In the genomic region with DNA sequence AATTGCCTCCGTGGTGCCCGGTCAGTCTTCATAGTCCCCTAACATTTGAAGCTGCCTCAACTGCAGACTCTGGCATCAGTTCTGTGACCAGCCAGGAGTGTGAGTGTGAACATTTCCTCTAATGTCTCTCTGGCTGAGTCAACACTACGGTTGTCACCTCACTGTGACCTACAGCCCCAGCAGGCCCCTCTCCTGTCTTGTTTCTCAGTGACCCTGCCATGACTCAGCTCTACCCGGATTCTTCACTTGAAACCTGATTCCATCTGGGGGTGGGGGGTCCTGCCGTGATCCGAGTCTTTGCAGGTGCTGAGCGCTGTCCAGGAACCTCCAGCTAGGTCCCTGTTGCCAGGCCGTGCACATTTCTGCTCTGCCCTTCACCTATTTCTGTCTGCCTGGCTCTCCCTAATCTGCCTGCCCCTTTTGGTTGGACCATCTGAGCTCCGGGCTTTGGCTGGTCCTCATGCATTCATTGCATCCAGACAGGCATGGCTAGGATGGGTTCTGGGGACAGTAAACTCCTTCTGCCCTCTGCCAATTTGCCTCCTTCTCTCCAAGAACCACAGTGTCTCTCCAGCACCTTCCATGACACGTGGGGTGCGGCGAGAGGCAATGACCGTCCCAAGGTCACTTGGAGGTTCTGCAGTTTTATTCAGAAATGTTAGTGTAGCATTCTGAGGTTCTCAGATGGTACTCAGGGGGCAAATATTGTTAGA, we compare ENCODE assay signal across 1 cellular context.
A peak's percentile ranks its signal among the peaks of the same experiment; 100 is the strongest.
TF ChIP-seq lines count a peak whose summit lies in the region.

No MANE protein-coding gene starts in this region.

TF ChIP-seq in HepG2, 621 proteins besides CTCF, POLR2A, EP300 and RAD21 (continued from another document and continues in another):
- TF ChIP-seq, protein P1, sequence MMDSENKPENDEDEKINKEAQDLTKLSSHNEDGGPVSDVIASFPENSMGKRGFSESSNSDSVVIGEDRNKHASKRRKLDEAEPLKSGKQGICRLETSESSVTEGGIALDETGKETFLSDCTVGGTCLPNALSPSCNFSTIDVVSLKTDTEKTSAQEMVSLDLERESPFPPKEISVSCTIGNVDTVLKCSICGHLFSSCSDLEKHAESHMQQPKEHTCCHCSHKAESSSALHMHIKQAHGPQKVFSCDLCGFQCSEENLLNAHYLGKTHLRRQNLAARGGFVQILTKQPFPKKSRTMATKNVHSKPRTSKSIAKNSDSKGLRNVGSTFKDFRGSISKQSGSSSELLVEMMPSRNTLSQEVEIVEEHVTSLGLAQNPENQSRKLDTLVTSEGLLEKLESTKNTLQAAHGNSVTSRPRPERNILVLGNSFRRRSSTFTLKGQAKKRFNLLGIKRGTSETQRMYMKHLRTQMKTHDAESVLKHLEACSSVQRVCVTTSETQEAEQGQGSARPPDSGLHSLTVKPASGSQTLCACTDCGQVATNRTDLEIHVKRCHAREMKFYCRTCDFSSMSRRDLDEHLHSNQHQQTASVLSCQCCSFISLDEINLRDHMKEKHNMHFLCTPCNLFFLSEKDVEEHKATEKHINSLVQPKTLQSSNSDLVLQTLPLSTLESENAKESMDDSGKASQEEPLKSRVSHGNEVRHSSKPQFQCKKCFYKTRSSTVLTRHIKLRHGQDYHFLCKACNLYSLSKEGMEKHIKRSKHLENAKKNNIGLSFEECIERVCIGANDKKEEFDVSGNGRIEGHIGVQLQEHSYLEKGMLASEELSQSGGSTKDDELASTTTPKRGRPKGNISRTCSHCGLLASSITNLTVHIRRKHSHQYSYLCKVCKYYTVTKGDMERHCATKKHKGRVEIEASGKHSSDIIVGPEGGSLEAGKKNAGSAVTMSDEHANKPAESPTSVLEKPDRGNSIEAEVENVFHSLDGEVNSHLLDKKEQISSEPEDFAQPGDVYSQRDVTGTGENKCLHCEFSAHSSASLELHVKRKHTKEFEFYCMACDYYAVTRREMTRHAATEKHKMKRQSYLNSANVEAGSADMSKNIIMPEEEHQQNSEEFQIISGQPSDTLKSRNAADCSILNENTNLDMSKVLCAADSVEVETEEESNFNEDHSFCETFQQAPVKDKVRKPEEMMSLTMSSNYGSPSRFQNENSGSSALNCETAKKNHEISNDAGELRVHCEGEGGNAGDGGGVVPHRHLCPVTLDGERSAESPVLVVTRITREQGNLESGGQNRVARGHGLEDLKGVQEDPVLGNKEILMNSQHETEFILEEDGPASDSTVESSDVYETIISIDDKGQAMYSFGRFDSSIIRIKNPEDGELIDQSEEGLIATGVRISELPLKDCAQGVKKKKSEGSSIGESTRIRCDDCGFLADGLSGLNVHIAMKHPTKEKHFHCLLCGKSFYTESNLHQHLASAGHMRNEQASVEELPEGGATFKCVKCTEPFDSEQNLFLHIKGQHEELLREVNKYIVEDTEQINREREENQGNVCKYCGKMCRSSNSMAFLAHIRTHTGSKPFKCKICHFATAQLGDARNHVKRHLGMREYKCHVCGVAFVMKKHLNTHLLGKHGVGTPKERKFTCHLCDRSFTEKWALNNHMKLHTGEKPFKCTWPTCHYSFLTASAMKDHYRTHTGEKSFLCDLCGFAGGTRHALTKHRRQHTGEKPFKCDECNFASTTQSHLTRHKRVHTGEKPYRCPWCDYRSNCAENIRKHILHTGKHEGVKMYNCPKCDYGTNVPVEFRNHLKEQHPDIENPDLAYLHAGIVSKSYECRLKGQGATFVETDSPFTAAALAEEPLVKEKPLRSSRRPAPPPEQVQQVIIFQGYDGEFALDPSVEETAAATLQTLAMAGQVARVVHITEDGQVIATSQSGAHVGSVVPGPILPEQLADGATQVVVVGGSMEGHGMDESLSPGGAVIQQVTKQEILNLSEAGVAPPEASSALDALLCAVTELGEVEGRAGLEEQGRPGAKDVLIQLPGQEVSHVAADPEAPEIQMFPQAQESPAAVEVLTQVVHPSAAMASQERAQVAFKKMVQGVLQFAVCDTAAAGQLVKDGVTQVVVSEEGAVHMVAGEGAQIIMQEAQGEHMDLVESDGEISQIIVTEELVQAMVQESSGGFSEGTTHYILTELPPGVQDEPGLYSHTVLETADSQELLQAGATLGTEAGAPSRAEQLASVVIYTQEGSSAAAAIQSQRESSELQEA (CRISPR knock-in tag; IDR thresholded peaks at IDR 0.05; ENCODE audit: not compliant biosample characterization) = no peak
- TF ChIP-seq ZNF563 (CRISPR knock-in tag; IDR thresholded peaks at IDR 0.05) (no peak), KAT8 (CRISPR knock-in tag; IDR thresholded peaks at IDR 0.05) (no peak), GFI1 (CRISPR knock-in tag; IDR thresholded peaks at IDR 0.05; ENCODE audit: borderline replicate concordance) (peak; percentile 34; the same call in 1 of the 2 replicates), NFIC (IDR thresholded peaks at IDR 0.05; ENCODE audit: low read length) (no peak), ETV6 (CRISPR knock-in tag; conservative IDR thresholded peaks at IDR 0.05) (no peak), ZNF350 (CRISPR knock-in tag; IDR thresholded peaks at IDR 0.05; ENCODE audit: borderline replicate concordance, low read depth) (peak; percentile 58; the same call in 1 of the 2 replicates), ZFX (CRISPR knock-in tag; IDR thresholded peaks at IDR 0.05; ENCODE audit: low read depth) (0 out of 2 replicates have a peak, but pooled peaks have one; percentile 43), SRSF1 (optimal IDR thresholded peaks at IDR 0.05; ENCODE audit: low read depth, low read length) (no peak), NR2F2 (IDR thresholded peaks at IDR 0.05; ENCODE audit: borderline replicate concordance, low read depth) (peak; percentile 77), IKZF1 (IDR thresholded peaks at IDR 0.05) (no peak), ARNT2 (CRISPR knock-in tag; IDR thresholded peaks at IDR 0.05; ENCODE audit: low read depth) (no peak), ZNF263 (CRISPR knock-in tag; IDR thresholded peaks at IDR 0.05) (0 out of 2 replicates have a peak, but pooled peaks have one; percentile 30), XRCC5 (optimal IDR thresholded peaks at IDR 0.05; ENCODE audit: low read length) (peak; percentile 71), NR1H2 (CRISPR knock-in tag; IDR thresholded peaks at IDR 0.05; ENCODE audit: borderline replicate concordance, low read depth) (no peak), SYNCRIP (IDR thresholded peaks at IDR 0.05; ENCODE audit: insufficient read depth, low read depth, low read length) (no peak), JDP2 (CRISPR knock-in tag; IDR thresholded peaks at IDR 0.05; ENCODE audit: borderline replicate concordance) (no peak), ZFP36L2 (CRISPR knock-in tag; IDR thresholded peaks at IDR 0.05) (no peak), STAG1 (CRISPR knock-in tag; IDR thresholded peaks at IDR 0.05) (no peak; the same call in 1 of the 2 replicates), PHF21A (CRISPR knock-in tag; IDR thresholded peaks at IDR 0.05) (peak; percentile 32; the same call in 1 of the 2 replicates), ZNF317 (CRISPR knock-in tag; IDR thresholded peaks at IDR 0.05) (0 out of 2 replicates have a peak, but pooled peaks have one; percentile 42), ZNF792 (CRISPR knock-in tag; IDR thresholded peaks at IDR 0.05) (no peak; the same call in 1 of the 2 replicates), CAMTA2 (CRISPR knock-in tag; IDR thresholded peaks at IDR 0.05; ENCODE audit: borderline replicate concordance) (no peak), PTBP1 (IDR thresholded peaks at IDR 0.05; ENCODE audit: low read depth, low read length, poor library complexity, severe bottlenecking) (no peak), TEAD2 (CRISPR knock-in tag; IDR thresholded peaks at IDR 0.05) (no peak)
- TF ChIP-seq, protein P2, sequence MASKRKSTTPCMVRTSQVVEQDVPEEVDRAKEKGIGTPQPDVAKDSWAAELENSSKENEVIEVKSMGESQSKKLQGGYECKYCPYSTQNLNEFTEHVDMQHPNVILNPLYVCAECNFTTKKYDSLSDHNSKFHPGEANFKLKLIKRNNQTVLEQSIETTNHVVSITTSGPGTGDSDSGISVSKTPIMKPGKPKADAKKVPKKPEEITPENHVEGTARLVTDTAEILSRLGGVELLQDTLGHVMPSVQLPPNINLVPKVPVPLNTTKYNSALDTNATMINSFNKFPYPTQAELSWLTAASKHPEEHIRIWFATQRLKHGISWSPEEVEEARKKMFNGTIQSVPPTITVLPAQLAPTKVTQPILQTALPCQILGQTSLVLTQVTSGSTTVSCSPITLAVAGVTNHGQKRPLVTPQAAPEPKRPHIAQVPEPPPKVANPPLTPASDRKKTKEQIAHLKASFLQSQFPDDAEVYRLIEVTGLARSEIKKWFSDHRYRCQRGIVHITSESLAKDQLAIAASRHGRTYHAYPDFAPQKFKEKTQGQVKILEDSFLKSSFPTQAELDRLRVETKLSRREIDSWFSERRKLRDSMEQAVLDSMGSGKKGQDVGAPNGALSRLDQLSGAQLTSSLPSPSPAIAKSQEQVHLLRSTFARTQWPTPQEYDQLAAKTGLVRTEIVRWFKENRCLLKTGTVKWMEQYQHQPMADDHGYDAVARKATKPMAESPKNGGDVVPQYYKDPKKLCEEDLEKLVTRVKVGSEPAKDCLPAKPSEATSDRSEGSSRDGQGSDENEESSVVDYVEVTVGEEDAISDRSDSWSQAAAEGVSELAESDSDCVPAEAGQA (IDR thresholded peaks at IDR 0.05; ENCODE audit: low read depth) = no peak
- TF ChIP-seq, protein P2 (CRISPR knock-in tag; IDR thresholded peaks at IDR 0.05; ENCODE audit: borderline replicate concordance) = no peak
- TF ChIP-seq, protein P3, sequence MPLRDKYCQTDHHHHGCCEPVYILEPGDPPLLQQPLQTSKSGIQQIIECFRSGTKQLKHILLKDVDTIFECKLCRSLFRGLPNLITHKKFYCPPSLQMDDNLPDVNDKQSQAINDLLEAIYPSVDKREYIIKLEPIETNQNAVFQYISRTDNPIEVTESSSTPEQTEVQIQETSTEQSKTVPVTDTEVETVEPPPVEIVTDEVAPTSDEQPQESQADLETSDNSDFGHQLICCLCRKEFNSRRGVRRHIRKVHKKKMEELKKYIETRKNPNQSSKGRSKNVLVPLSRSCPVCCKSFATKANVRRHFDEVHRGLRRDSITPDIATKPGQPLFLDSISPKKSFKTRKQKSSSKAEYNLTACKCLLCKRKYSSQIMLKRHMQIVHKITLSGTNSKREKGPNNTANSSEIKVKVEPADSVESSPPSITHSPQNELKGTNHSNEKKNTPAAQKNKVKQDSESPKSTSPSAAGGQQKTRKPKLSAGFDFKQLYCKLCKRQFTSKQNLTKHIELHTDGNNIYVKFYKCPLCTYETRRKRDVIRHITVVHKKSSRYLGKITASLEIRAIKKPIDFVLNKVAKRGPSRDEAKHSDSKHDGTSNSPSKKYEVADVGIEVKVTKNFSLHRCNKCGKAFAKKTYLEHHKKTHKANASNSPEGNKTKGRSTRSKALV (CRISPR knock-in tag; IDR thresholded peaks at IDR 0.05) = no peak
- TF ChIP-seq, protein P4, sequence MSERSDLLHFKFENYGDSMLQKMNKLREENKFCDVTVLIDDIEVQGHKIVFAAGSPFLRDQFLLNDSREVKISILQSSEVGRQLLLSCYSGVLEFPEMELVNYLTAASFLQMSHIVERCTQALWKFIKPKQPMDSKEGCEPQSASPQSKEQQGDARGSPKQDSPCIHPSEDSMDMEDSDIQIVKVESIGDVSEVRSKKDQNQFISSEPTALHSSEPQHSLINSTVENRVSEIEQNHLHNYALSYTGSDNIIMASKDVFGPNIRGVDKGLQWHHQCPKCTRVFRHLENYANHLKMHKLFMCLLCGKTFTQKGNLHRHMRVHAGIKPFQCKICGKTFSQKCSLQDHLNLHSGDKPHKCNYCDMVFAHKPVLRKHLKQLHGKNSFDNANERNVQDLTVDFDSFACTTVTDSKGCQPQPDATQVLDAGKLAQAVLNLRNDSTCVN (CRISPR knock-in tag; IDR thresholded peaks at IDR 0.05; ENCODE audit: borderline replicate concordance) = no peak
- TF ChIP-seq, protein P5, sequence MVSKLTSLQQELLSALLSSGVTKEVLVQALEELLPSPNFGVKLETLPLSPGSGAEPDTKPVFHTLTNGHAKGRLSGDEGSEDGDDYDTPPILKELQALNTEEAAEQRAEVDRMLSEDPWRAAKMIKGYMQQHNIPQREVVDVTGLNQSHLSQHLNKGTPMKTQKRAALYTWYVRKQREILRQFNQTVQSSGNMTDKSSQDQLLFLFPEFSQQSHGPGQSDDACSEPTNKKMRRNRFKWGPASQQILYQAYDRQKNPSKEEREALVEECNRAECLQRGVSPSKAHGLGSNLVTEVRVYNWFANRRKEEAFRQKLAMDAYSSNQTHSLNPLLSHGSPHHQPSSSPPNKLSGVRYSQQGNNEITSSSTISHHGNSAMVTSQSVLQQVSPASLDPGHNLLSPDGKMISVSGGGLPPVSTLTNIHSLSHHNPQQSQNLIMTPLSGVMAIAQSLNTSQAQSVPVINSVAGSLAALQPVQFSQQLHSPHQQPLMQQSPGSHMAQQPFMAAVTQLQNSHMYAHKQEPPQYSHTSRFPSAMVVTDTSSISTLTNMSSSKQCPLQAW (CRISPR knock-in tag; IDR thresholded peaks at IDR 0.05) = peak; percentile 59; the same call in 1 of the 2 replicates
- TF ChIP-seq, protein P6, sequence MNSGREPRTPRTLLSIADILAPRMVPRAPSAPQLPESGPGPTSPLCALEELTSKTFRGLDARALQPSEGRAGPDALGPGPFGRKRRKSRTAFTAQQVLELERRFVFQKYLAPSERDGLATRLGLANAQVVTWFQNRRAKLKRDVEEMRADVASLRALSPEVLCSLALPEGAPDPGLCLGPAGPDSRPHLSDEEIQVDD (CRISPR knock-in tag; IDR thresholded peaks at IDR 0.05; ENCODE audit: borderline replicate concordance) = no peak
- TF ChIP-seq, protein P7, sequence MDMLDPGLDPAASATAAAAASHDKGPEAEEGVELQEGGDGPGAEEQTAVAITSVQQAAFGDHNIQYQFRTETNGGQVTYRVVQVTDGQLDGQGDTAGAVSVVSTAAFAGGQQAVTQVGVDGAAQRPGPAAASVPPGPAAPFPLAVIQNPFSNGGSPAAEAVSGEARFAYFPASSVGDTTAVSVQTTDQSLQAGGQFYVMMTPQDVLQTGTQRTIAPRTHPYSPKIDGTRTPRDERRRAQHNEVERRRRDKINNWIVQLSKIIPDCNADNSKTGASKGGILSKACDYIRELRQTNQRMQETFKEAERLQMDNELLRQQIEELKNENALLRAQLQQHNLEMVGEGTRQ (IDR thresholded peaks at IDR 0.05; ENCODE audit: low read depth, low read length) = no peak
- TF ChIP-seq, protein P7 (CRISPR knock-in tag; IDR thresholded peaks at IDR 0.05; ENCODE audit: borderline replicate concordance) = no peak
